ENCODE assay signal across 8 cellular contexts in genomic region chr7:26291699-26292538, GRCh38. TPM values are rescaled to one million over a fixed set of nuclear protein-coding genes. Genes with fewer than 3 reads are reported as not detected.
DNase-seq lines count a peak whose midpoint lies in the region; ATAC-seq and TF ChIP-seq lines count a peak whose summit lies in the region.

SNX10 (plus strand) TSS chr7:26291862; CDS start chr7:26346443, 54,581 bp downstream.

- H3K27me3 ChIP-seq in RWPE2 (ENCODE audit: insufficient read depth, poor library complexity, severe bottlenecking) (no peaks in the 10 kb centered on the region), right atrium auricular region (no peaks in the 10 kb centered on the region), aorta (ENCODE audit: control insufficient read depth in 1 of 2, insufficient read depth in 2 of 2, low read length in 1 of 2) (no peaks in the 10 kb centered on the region)

- H3K4me1 ChIP-seq in RWPE2 (ENCODE audit: insufficient read depth, poor library complexity, severe bottlenecking) (peaks cover 3% of the 10 kb centered on the region), right atrium auricular region (peaks cover 0 to 4% of the 10 kb centered on the region in 2 donors), aorta (ENCODE audit: control insufficient read depth in 1 of 2, insufficient read depth in 2 of 2, low read length in 2 of 2) (no peaks in the 10 kb centered on the region)

- peak; percentile 64 for TF ChIP-seq CTCF in RWPE2 (IDR thresholded peaks at IDR 0.05; ENCODE audit: poor library complexity, severe bottlenecking)
- TF ChIP-seq CTCF in right atrium auricular region (IDR thresholded peaks at IDR 0.05) = peak in 1 of 2 donors; percentile 21

- in situ Hi-C loops in KBM-7 (cut with MboI; ENCODE audit: low pct_unique_long_range_greater_than_20kb, low sequenced_read_pairs) = no loop called here

- H3K36me3 ChIP-seq in RWPE2 (ENCODE audit: low read depth) (no peaks in the 10 kb centered on the region), right atrium auricular region (no peaks in the 10 kb centered on the region), aorta (ENCODE audit: control insufficient read depth in 1 of 2, insufficient read depth in 2 of 2, low read length in 1 of 2) (no peaks in the 10 kb centered on the region)

- DNase-seq in DMS53 (lab: John Stamatoyannopoulos, UW) (peak; percentile 91), KBM-7 (peak; percentile 77), RWPE2 (ENCODE audit: low spot score) (no peak), right atrium auricular region (ENCODE audit: low spot score) (no peak), renal cortical epithelial cell (ENCODE audit: low read depth) (peak; percentile 41), aorta (peak; percentile 65 to 79)
- peak; percentile 72 for DNase-seq in activated naive CD4-positive, alpha-beta T cell treated with anti-CD3 and anti-CD28 coated beads, Interleukin-2, amount 50 U/mL, for 16 hours

- H3K4me3 ChIP-seq in RWPE2 (ENCODE audit: severe bottlenecking) (peak within 1 kb of the TSS; percentile 73), right atrium auricular region (peak within 1 kb of the TSS; percentile 42 to 57), aorta (ENCODE audit: low read length in 2 of 2) (peak within 1 kb of the TSS in 1 of 2 donors; percentile 8)

- H3K9me3 ChIP-seq in RWPE2 (ENCODE audit: severe bottlenecking) (no peaks in the 10 kb centered on the region), right atrium auricular region (no peaks in the 10 kb centered on the region), aorta (ENCODE audit: control insufficient read depth, low read length) (no peaks in the 10 kb centered on the region)

- WGBS in aorta, 2 donors = 2 to 3% methylated on average over 69 to 74 of the region's 74 CpGs

- H3K27ac ChIP-seq in RWPE2 (ENCODE audit: poor library complexity, severe bottlenecking) (no peak within 1 kb of the TSS), right atrium auricular region (no peak within 1 kb of the TSS), aorta (ENCODE audit: low read depth in 1 of 2, low read length in 2 of 2) (no peak within 1 kb of the TSS)

- ATAC-seq in GM21529 (IDR thresholded peaks at IDR 0.05; ENCODE audit: unreplicated experiment) = peak; percentile 77
- peak; percentile 90 for ATAC-seq in RWPE2 (ENCODE audit: low read depth)
- peak; percentile 62 for ATAC-seq in aorta (ENCODE audit: low FRiP score)

- intact Hi-C loops in aorta (cut with DNase I) = no loop called here

RNA-seq across cellular contexts. Expression of gene SNX10, which starts in this region (rescaled TPM):
- total RNA-seq in right atrium auricular region (1 to 10 TPM in 1 of 2 donors, under 1 TPM in 1; 0.96 to 3.3 TPM), renal cortical epithelial cell (88.0 and 105 TPM in 2 replicates), aorta (1 to 10 TPM; 4.5 to 5.6 TPM)
- 1 to 10 TPM in 1 of 2 donors, under 1 TPM in 1; 0.72 to 7.3 TPM for polyA plus RNA-seq in aorta

Comparison
In these comparisons a context has a peak if more than half of its experiments do, and no peak if none do; other contexts are left out.
1. RNA of gene SNX10 (total RNA-seq): 88.0 to 105 TPM in renal cortical epithelial cell; 4.5 to 5.6 TPM in aorta and 0.96 to 3.3 TPM in right atrium auricular region; every median in the first group is over 10 times any median in the second.
2. DNase-seq: peak in DMS53 (single experiment), KBM-7 (single experiment), activated naive CD4-positive, alpha-beta T cell treated with anti-CD3 and anti-CD28 coated beads, Interleukin-2, amount 50 U/mL, for 16 hours (single experiment), renal cortical epithelial cell (single experiment) and aorta (2 of 2); none in RWPE2 (single experiment) and right atrium auricular region (single experiment).
3. Peak in every context shown above with its lines, with median percentiles within 50 percentile points of each other: ATAC-seq.